1 cellular context compared by ENCODE assay signal in genomic region chr3:44909063-44909462, GRCh38.
TF ChIP-seq lines count a peak whose summit lies in the region.

No MANE protein-coding gene starts in this region.

TF ChIP-seq in K562, 482 proteins besides CTCF, POLR2A, EP300 and RAD21 (continued from another document):
- TF ChIP-seq ELK1 (CRISPR knock-in tag; IDR thresholded peaks at IDR 0.05) (no peak), KLF1 (tag; IDR thresholded peaks at IDR 0.05) (no peak), ESRRA (IDR thresholded peaks at IDR 0.05; ENCODE audit: borderline replicate concordance, low read depth) (peak; percentile 91)
TF ChIP-seq in K562: peak in this region for 1.
